14 cellular contexts compared by ENCODE assay signal in the genomic region with DNA sequence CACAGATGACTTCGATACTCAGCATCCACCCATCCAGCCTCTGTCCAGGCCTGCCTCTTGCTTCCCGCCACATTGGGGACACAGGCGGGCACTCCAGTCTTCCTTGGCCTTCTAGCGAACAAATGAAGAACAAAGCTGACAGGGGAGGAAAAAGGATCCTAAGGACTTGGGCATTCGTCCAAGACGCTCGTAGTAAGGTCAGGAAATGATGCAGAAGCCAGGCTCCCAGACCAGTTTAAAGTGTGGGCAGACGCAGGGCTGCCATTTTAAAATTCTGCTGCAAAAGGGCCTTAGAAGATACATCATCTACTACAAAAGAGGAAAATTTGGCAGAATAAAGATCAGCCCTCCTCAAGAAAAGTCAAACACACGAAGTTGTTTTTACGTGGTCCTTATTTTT. TPM values are rescaled to one million over a fixed set of nuclear protein-coding genes. Genes with fewer than 3 reads are reported as not detected.
DNase-seq lines count a peak whose midpoint lies in the region; ATAC-seq, FAIRE-seq and TF ChIP-seq lines count a peak whose summit lies in the region.
"Had no signal": no experiment of that assay in that cellular context is flagged by ENCODE, and none has a peak within 500 bp of the region (broad histone marks: within the 10 kb centered on the region; RNA-seq: fewer than 3 reads in every experiment).

No MANE protein-coding gene starts in this region.

- no peaks in the 10 kb centered on the region for H3K9me3 Mint-ChIP-seq in endothelial cell (ENCODE audit: unreplicated experiment)
- H3K9me3 Mint-ChIP-seq in endodermal cell, result no peaks in the 10 kb centered on the region
- H3K9me3 Mint-ChIP-seq: T-helper 1 cell treated with Interleukin-12 subunit alpha and Interleukin-12 subunit beta and Interleukin-4 antibody, amounts not matched to agents 30 μg/mL and 1 μg/mL, for 36 hours had no signal

- H3K27me3 Mint-ChIP-seq in endothelial cell (ENCODE audit: unreplicated experiment) (no peaks in the 10 kb centered on the region), endodermal cell (ENCODE audit: insufficient read depth) (no peaks in the 10 kb centered on the region)
- H3K27me3 Mint-ChIP-seq: activated CD8-positive, alpha-beta memory T cell treated with anti-CD3 and anti-CD28 coated beads, Interleukin-2, amount 10 ng/mL, durations not matched to agents 7 days and 5 days had no signal

- FAIRE-seq in A549 (lab: Jason Lieb, UNC), result no peak

- H3K27me3 ChIP-seq in Peyer's patch (no peaks in the 10 kb centered on the region), esophagus squamous epithelium (no peaks in the 10 kb centered on the region), osteoblast (ENCODE audit: insufficient read depth, low read length) (no peaks in the 10 kb centered on the region), endodermal cell (ENCODE audit: control insufficient read depth, insufficient read depth, low read length, poor library complexity, severe bottlenecking) (no peaks in the 10 kb centered on the region), lower lobe of right lung (ENCODE audit: low read depth) (no peaks in the 10 kb centered on the region)
- H3K27me3 ChIP-seq: MG63 had no signal

- H3K36me3 ChIP-seq in Peyer's patch (peaks cover 0 to 10% (median 0%) of the 10 kb centered on the region in 3 donors), esophagus squamous epithelium (peaks cover 0 to 17% (median 2%) of the 10 kb centered on the region in 3 donors), osteoblast (ENCODE audit: insufficient read depth, low read length) (peaks cover 13% of the 10 kb centered on the region), endodermal cell (ENCODE audit: control insufficient read depth, insufficient read depth, low read length) (peaks cover 15% of the 10 kb centered on the region), lower lobe of right lung (peaks cover 18% of the 10 kb centered on the region)
- H3K36me3 ChIP-seq: MG63, prostate gland had no signal

- H3K4me3 ChIP-seq in A549 (no peak overlapping the region), Peyer's patch (no peak overlapping the region), esophagus squamous epithelium (no peak overlapping the region), osteoblast (ENCODE audit: insufficient read depth, low read length) (no peak overlapping the region), endodermal cell (ENCODE audit: low read length) (no peak overlapping the region), lower lobe of right lung (no peak overlapping the region)
- H3K4me3 ChIP-seq: MG63, prostate gland had no signal

- intact Hi-C loops in esophagus squamous epithelium (cut with DNase I), result no loop called here
- intact Hi-C loops in lower lobe of right lung (cut with DNase I), result no loop called here

- POLR2A ChIA-PET in A549 (lab: Yijun Ruan, JAX), result no interaction called here

- H3K79me2 ChIP-seq in osteoblast (ENCODE audit: insufficient read depth, low read length), result peaks cover 17% of the 10 kb centered on the region

- no peaks in the 10 kb centered on the region for H3K9me3 ChIP-seq in A549
- no peaks in the 10 kb centered on the region for H3K9me3 ChIP-seq in Peyer's patch
- no peaks in the 10 kb centered on the region for H3K9me3 ChIP-seq in esophagus squamous epithelium
- no peaks in the 10 kb centered on the region for H3K9me3 ChIP-seq in osteoblast (ENCODE audit: low read depth, low read length)
- H3K9me3 ChIP-seq in endodermal cell (ENCODE audit: control insufficient read depth, low read length), result no peaks in the 10 kb centered on the region
- H3K9me3 ChIP-seq in lower lobe of right lung, result no peaks in the 10 kb centered on the region
- H3K9me3 ChIP-seq: MG63, prostate gland had no signal

- TF ChIP-seq RAD21 in A549 (conservative IDR thresholded peaks at IDR 0.05 in 1 of 2, IDR thresholded peaks at IDR 0.05 in 1 of 2), result no peak

- H3K4me1 Mint-ChIP-seq in endothelial cell (ENCODE audit: unreplicated experiment) (peaks cover 1% of the 10 kb centered on the region), endodermal cell (peaks cover 3% of the 10 kb centered on the region)

- H3K36me3 Mint-ChIP-seq in endothelial cell (ENCODE audit: low read depth, unreplicated experiment) (no peaks in the 10 kb centered on the region), endodermal cell (ENCODE audit: low read depth) (peaks cover 3% of the 10 kb centered on the region)
- H3K36me3 Mint-ChIP-seq: activated CD8-positive, alpha-beta memory T cell treated with anti-CD3 and anti-CD28 coated beads, Interleukin-2, amount 10 ng/mL, durations not matched to agents 7 days and 5 days had no signal

- TF ChIP-seq POLR2A in A549 (IDR thresholded peaks at IDR 0.05; ENCODE audit: low read length) (no peak), Peyer's patch (IDR thresholded peaks at IDR 0.05) (no peak), esophagus squamous epithelium (IDR thresholded peaks at IDR 0.05) (no peak)

- no peak overlapping the region for H3K9ac ChIP-seq in endodermal cell (ENCODE audit: extremely low read depth, low read length, poor library complexity, severe bottlenecking)

- ATAC-seq in A549, result no peak
- no peak for ATAC-seq in lower lobe of right lung
- ATAC-seq: activated CD8-positive, alpha-beta memory T cell treated with anti-CD3 and anti-CD28 coated beads, Interleukin-2, amount 10 ng/mL, durations not matched to agents 7 days and 5 days had no signal

- no peak for DNase-seq in A549 (ENCODE audit: low read depth in 1 of 2, low spot score in 1 of 2)
- DNase-seq in Peyer's patch, result no peak
- no peak for DNase-seq in esophagus squamous epithelium (lab: John Stamatoyannopoulos, UW)
- DNase-seq in osteoblast (ENCODE audit: insufficient read length, low spot score, missing footprints), result no peak
- DNase-seq in endothelial cell (ENCODE audit: low spot score), result no peak
- DNase-seq in endodermal cell, result no peak
- no peak for DNase-seq in NCI-H128 (lab: John Stamatoyannopoulos, UW; ENCODE audit: unreplicated experiment)
- DNase-seq in lower lobe of right lung, result no peak
- DNase-seq: activated CD8-positive, alpha-beta memory T cell treated with anti-CD3 and anti-CD28 coated beads, Interleukin-2, amount 10 ng/mL, durations not matched to agents 7 days and 5 days; AML-193; H7; MG63 had no signal

- peaks cover 8% of the 10 kb centered on the region for H4K20me1 ChIP-seq in osteoblast (ENCODE audit: insufficient read depth, low read length)

- WGBS in A549 (ENCODE audit: missing lambda C conversion rate), result 81% methylated on average over 10 of the region's 10 CpGs
- 35 to 53% methylated on average over 7 to 9 of the region's 10 CpGs for WGBS in esophagus squamous epithelium, 2 donors
- WGBS in endodermal cell (ENCODE audit: insufficient coverage in 1 of 2, insufficient read length in 1 of 2), 2 experiments, result 93 to 95% methylated on average over 7 to 10 of the region's 10 CpGs

- H3K4me1 ChIP-seq in A549, result peaks cover 18% of the 10 kb centered on the region
- peaks cover 0 to 23% (median under 1%) of the 10 kb centered on the region in 4 donors for H3K4me1 ChIP-seq in Peyer's patch
- H3K4me1 ChIP-seq in esophagus squamous epithelium, result peaks cover 0 to 26% (median 6%) of the 10 kb centered on the region in 3 donors
- H3K4me1 ChIP-seq in osteoblast (ENCODE audit: insufficient read depth, low read length), result peaks cover 47% of the 10 kb centered on the region
- H3K4me1 ChIP-seq in endodermal cell (ENCODE audit: control insufficient read depth, insufficient read depth, low read length), result no peaks in the 10 kb centered on the region
- peaks cover 24% of the 10 kb centered on the region for H3K4me1 ChIP-seq in lower lobe of right lung
- H3K4me1 ChIP-seq: prostate gland had no signal

- H3K27ac Mint-ChIP-seq in endothelial cell (ENCODE audit: unreplicated experiment) (no peak overlapping the region), endodermal cell (no peak overlapping the region)
- H3K27ac Mint-ChIP-seq: activated CD8-positive, alpha-beta memory T cell treated with anti-CD3 and anti-CD28 coated beads, Interleukin-2, amount 10 ng/mL, durations not matched to agents 7 days and 5 days; T-helper 1 cell treated with Interleukin-12 subunit alpha and Interleukin-12 subunit beta and Interleukin-4 antibody, amounts not matched to agents 30 μg/mL and 1 μg/mL, for 36 hours had no signal

- H3K4me3 Mint-ChIP-seq in endothelial cell (ENCODE audit: unreplicated experiment) (no peak overlapping the region), endodermal cell (no peak overlapping the region)
- H3K4me3 Mint-ChIP-seq: activated CD8-positive, alpha-beta memory T cell treated with anti-CD3 and anti-CD28 coated beads, Interleukin-2, amount 10 ng/mL, durations not matched to agents 7 days and 5 days; T-helper 1 cell treated with Interleukin-12 subunit alpha and Interleukin-12 subunit beta and Interleukin-4 antibody, amounts not matched to agents 30 μg/mL and 1 μg/mL, for 36 hours had no signal

- peak overlapping the region; percentile 2 for H2AFZ ChIP-seq in osteoblast (ENCODE audit: low read length)

- H3K4me2 ChIP-seq in A549 (peak overlapping the region; percentile 14; the same call in 1 of the 3 replicates), osteoblast (ENCODE audit: insufficient read depth, low read length) (peak overlapping the region; percentile 29)

- CTCF ChIA-PET in A549 (lab: Yijun Ruan, JAX), result interaction anchor here (2.8 to 6.0 kb wide), 2 partner anchors 12 to 19 kb away, joined by 7 to 45 read pairs; no protein-coding TSS in a partner anchor

- no peak for TF ChIP-seq EP300 in A549 (IDR thresholded peaks at IDR 0.05)

- no peak for TF ChIP-seq CTCF in A549 (IDR thresholded peaks at IDR 0.05)
- TF ChIP-seq CTCF in Peyer's patch (IDR thresholded peaks at IDR 0.05), result no peak
- TF ChIP-seq CTCF in esophagus squamous epithelium (IDR thresholded peaks at IDR 0.05), result no peak
- TF ChIP-seq CTCF in osteoblast (IDR thresholded peaks at IDR 0.05; ENCODE audit: extremely low read depth, low read depth, low read length), result no peak
- no peak for TF ChIP-seq CTCF in endothelial cell (IDR thresholded peaks at IDR 0.05; ENCODE audit: unreplicated experiment)
- TF ChIP-seq CTCF in endodermal cell (conservative IDR thresholded peaks at IDR 0.05), result no peak
- no peak for TF ChIP-seq CTCF in lower lobe of right lung (IDR thresholded peaks at IDR 0.05)

- H3K27ac ChIP-seq in A549 (peak overlapping the region; percentile 41 to 68; a peak in 4 of 6 replicates), Peyer's patch (peak overlapping the region in 3 of 4 donors; percentile 24 to 76 (median 32)), esophagus squamous epithelium (peak overlapping the region in 3 of 4 donors; percentile 41 to 73 (median 72)), osteoblast (ENCODE audit: low read depth, low read length) (peak overlapping the region; percentile 46), endodermal cell (ENCODE audit: low read depth, low read length) (no peak overlapping the region), lower lobe of right lung (no peak overlapping the region)

RNA-seq across cellular contexts. Expression of gene DNAL4, which starts 5.9 kb away (rescaled TPM):
- 9.8 and 9.9 TPM in 2 replicates for polyA plus RNA-seq in A549 (2011; rRNA removed)
- polyA plus RNA-seq in A549 (2012; cell fraction: cytosol; rRNA removed), result 8.5 and 9.9 TPM in 2 replicates
- polyA plus RNA-seq in A549 (2012; cell fraction: nucleus; rRNA removed), result 5.6 and 7.2 TPM in 2 replicates
- 7.0 to 7.7 TPM (median 7.6 TPM) in 3 replicates for polyA plus RNA-seq in A549 (2017; fragmentation: RNase III; extraction: RNeasy Plus Mini Kit Qiagen cat#74134 plus additional on column Dnase treatment)
- 6.0 and 8.1 TPM in 2 replicates for polyA minus RNA-seq in A549 (2011; rRNA and poly(A)+ RNA removed)
- total RNA-seq in Peyer's patch, result 10 to 100 TPM in 3 of 4 donors, not detected in 1; 15.2 to 21.6 (median 16.2) TPM
- total RNA-seq in esophagus squamous epithelium, result 10 to 100 TPM in 3 of 4 donors, 1 to 10 TPM in 1; 7.3 to 15.5 (median 13.7) TPM
- 15.9 and 17.0 TPM in 2 replicates for total RNA-seq in osteoblast
- total RNA-seq in endothelial cell (ENCODE audit: unreplicated experiment), result 20.2 TPM
- 10 to 100 TPM; 24.8 to 29.8 TPM for total RNA-seq in endodermal cell
- polyA plus RNA-seq in endodermal cell (2013, experiment 1 of 2), result 28.5 TPM
- 25.9 TPM for polyA plus RNA-seq in endodermal cell (2013, experiment 2 of 2)
- 21.3 TPM for total RNA-seq in lower lobe of right lung

RNA-seq across cellular contexts. Expression of gene SUN2, which starts 32.2 kb away (rescaled TPM):
- 12.6 and 18.4 TPM in 2 replicates for polyA plus RNA-seq in A549 (2011; rRNA removed)
- polyA plus RNA-seq in A549 (2012; cell fraction: cytosol; rRNA removed), result 20.2 and 27.5 TPM in 2 replicates
- 63.4 and 82.4 TPM in 2 replicates for polyA plus RNA-seq in A549 (2012; cell fraction: nucleus; rRNA removed)
- 21.7 to 26.4 TPM (median 24.0 TPM) in 3 replicates for polyA plus RNA-seq in A549 (2017; fragmentation: RNase III; extraction: RNeasy Plus Mini Kit Qiagen cat#74134 plus additional on column Dnase treatment)
- 27.7 and 32.9 TPM in 2 replicates for polyA minus RNA-seq in A549 (2011; rRNA and poly(A)+ RNA removed)
- 100 to 1,000 TPM; 171 to 291 (median 248) TPM for total RNA-seq in Peyer's patch
- total RNA-seq in esophagus squamous epithelium, result 100 to 1,000 TPM in 3 of 4 donors, 10 to 100 TPM in 1; 94.2 to 307 (median 191) TPM
- 95.2 and 105 TPM in 2 replicates for total RNA-seq in osteoblast
- total RNA-seq in endothelial cell (ENCODE audit: unreplicated experiment), result 74.4 TPM
- total RNA-seq in endodermal cell, result 10 to 100 TPM; 23.0 to 32.4 TPM
- polyA plus RNA-seq in endodermal cell (2013, experiment 1 of 2), result 66.3 TPM
- polyA plus RNA-seq in endodermal cell (2013, experiment 2 of 2), result 71.5 TPM
- total RNA-seq in lower lobe of right lung, result 209 TPM

RNA-seq across cellular contexts. Expression of gene NPTXR, which starts 55.8 kb away (rescaled TPM):
- polyA plus RNA-seq in A549 (2011; rRNA removed), result 3.3 and 6.6 TPM in 2 replicates
- polyA plus RNA-seq in A549 (2012; cell fraction: cytosol; rRNA removed), result 2.3 and 3.6 TPM in 2 replicates
- 5.8 and 6.7 TPM in 2 replicates for polyA plus RNA-seq in A549 (2012; cell fraction: nucleus; rRNA removed)
- 9.7 to 15.3 TPM (median 14.8 TPM) in 3 replicates for polyA plus RNA-seq in A549 (2017; fragmentation: RNase III; extraction: RNeasy Plus Mini Kit Qiagen cat#74134 plus additional on column Dnase treatment)
- 7.7 TPM in 2 replicates for polyA minus RNA-seq in A549 (2011; rRNA and poly(A)+ RNA removed)
- 1 to 10 TPM in 2 of 4 donors, under 1 TPM in 2; 0.53 to 2.8 (median 1.1) TPM for total RNA-seq in Peyer's patch
- total RNA-seq in esophagus squamous epithelium, result 1 to 10 TPM in 1 of 4 donors, under 1 TPM in 3; 0.26 to 2.3 (median 0.63) TPM
- total RNA-seq in osteoblast, result 0.72 and 1.5 TPM in 2 replicates
- total RNA-seq in endothelial cell (ENCODE audit: unreplicated experiment), result 0.62 TPM
- total RNA-seq in endodermal cell, result 1 to 10 TPM; 2.1 to 2.5 TPM
- polyA plus RNA-seq in endodermal cell (2013, experiment 1 of 2), result 3.2 TPM
- polyA plus RNA-seq in endodermal cell (2013, experiment 2 of 2), result 2.6 TPM
- 5.1 TPM for total RNA-seq in lower lobe of right lung

Comparison
In these comparisons a context has a peak if more than half of its experiments do, and no peak if none do; other contexts are left out.
1. H3K27ac ChIP-seq: peak in A549 (2 of 2), Peyer's patch (3 of 4), esophagus squamous epithelium (3 of 4) and osteoblast (single experiment); none in endodermal cell (single experiment) and lower lobe of right lung (single experiment).